Comparison of ENCODE assay signal across 21 cellular contexts in the genomic region with DNA sequence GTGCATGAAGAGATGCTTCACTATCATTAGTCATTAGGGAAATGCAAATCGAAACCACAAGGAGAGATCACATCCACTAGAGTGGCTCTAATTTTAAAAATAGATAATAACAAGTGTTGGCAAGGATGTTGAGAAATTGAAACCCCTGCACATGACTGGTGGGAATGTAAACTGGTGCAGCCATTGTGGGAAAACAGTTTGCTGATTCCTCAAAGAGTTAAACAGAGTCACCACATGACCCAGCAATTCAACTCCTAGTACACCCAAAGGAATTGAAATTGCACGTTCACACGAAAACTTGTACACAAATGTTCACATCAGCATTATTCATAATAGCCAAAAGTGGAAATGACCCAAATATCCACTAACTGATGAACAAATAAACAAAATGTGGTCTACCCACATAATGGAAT.
DNase-seq lines count a peak whose midpoint lies in the region; ATAC-seq, FAIRE-seq and TF ChIP-seq lines count a peak whose summit lies in the region.
"Had no signal": no experiment of that assay in that cellular context is flagged by ENCODE, and none has a peak within 500 bp of the region (broad histone marks: within the 10 kb centered on the region; RNA-seq: fewer than 3 reads in every experiment).

No MANE protein-coding gene starts in this region.

- H3K4me3 ChIP-seq in A549 (no peak overlapping the region), BLaER1 (0 out of 2 replicates have a peak overlapping the region, but pooled peaks have one; percentile 5), foreskin fibroblast (ENCODE audit: low read depth in 1 of 2, low read length in 2 of 2) (no peak overlapping the region)
- H3K4me3 ChIP-seq: hepatocyte, SK-N-MC had no signal

- H3K4me2 ChIP-seq in A549 (no peak overlapping the region), BLaER1 (peak overlapping the region; percentile 90)
- H3K4me2 ChIP-seq: hepatocyte had no signal

- no peaks in the 10 kb centered on the region for H3K27me3 Mint-ChIP-seq in central memory CD8-positive, alpha-beta T cell

- no peak for TF ChIP-seq EP300 in A549 (IDR thresholded peaks at IDR 0.05)

- H3K27ac Mint-ChIP-seq in central memory CD8-positive, alpha-beta T cell (ENCODE audit: low read depth) = peak overlapping the region; percentile 34

- H3K36me3 Mint-ChIP-seq in central memory CD8-positive, alpha-beta T cell (ENCODE audit: insufficient read depth) = peaks cover 19% of the 10 kb centered on the region

- H3K4me1 Mint-ChIP-seq in central memory CD8-positive, alpha-beta T cell = peaks cover 47% of the 10 kb centered on the region

- no peak overlapping the region for H3K27ac ChIP-seq in A549
- H3K27ac ChIP-seq in BLaER1 = peak overlapping the region; percentile 88
- H3K27ac ChIP-seq: foreskin keratinocyte, hepatocyte, neutrophil, SK-N-MC had no signal

- H3K27me3 ChIP-seq in BLaER1 = no peaks in the 10 kb centered on the region
- H3K27me3 ChIP-seq: hepatocyte, neutrophil had no signal

- no peak for FAIRE-seq in A549 (lab: Jason Lieb, UNC)

- POLR2A ChIA-PET in A549 (lab: Yijun Ruan, JAX) = no interaction called here

- no peak overlapping the region for H3K4me3 Mint-ChIP-seq in central memory CD8-positive, alpha-beta T cell

- TF ChIP-seq CTCF in A549 (IDR thresholded peaks at IDR 0.05) = no peak
- no peak for TF ChIP-seq CTCF in foreskin fibroblast (IDR thresholded peaks at IDR 0.05; ENCODE audit: low read depth, low read length)

- peaks cover 8% of the 10 kb centered on the region; the same call in 1 of the 2 replicates for H3K36me3 ChIP-seq in BLaER1
- H3K36me3 ChIP-seq: neutrophil had no signal

- no peaks in the 10 kb centered on the region for H3K9me3 Mint-ChIP-seq in central memory CD8-positive, alpha-beta T cell
- H3K9me3 Mint-ChIP-seq: activated T-helper 1 cell treated with anti-CD3 and anti-CD28 coated beads, Interleukin-12 subunit alpha, Interleukin-12 subunit beta, Interleukin-2, Interleukin-4 antibody, amounts not matched to agents 30 ng/mL and 10 ng/mL and 1 ng/mL, durations not matched to agents 14 hours and 24 hours and 36 hours had no signal

- no peak for ATAC-seq in A549
- no peak for ATAC-seq in central memory CD8-positive, alpha-beta T cell (replicated peaks; ENCODE audit: extremely low read depth, poor library complexity, severe bottlenecking)
- ATAC-seq: foreskin keratinocyte, left ventricle myocardium superior had no signal

- DNase-seq in A549 (ENCODE audit: low read depth in 1 of 2, low spot score in 1 of 2) = no peak
- DNase-seq in NAMALWA (ENCODE audit: low spot score) = peak; percentile 46
- no peak for DNase-seq in central memory CD8-positive, alpha-beta T cell (ENCODE audit: low spot score in 2 of 2)
- DNase-seq in AG08396 (ENCODE audit: low spot score) = no peak
- no peak for DNase-seq in NK-92 (lab: John Stamatoyannopoulos, UW; ENCODE audit: unreplicated experiment)
- DNase-seq in foreskin fibroblast = no peak
- no peak for DNase-seq in NCI-H2227 treated with DMSO at 0.1 percent for 48 hours (lab: John Stamatoyannopoulos, UW)
- DNase-seq: activated CD4-positive, CD25-positive, alpha-beta regulatory T cell treated with anti-CD3 and anti-CD28 coated beads, Interleukin-2, amount 50 U/mL, for 72 hours; AML-193; amniotic stem cell; Caco-2; foreskin keratinocyte; left ventricle myocardium superior; NCI-H1694; stimulated activated CD8-positive, alpha-beta memory T cell treated with anti-CD3 and anti-CD28 coated beads, Interleukin-4, amount 100 ng/mL, for 48 hours; substantia nigra had no signal

- H3K9me3 ChIP-seq in A549 (no peaks in the 10 kb centered on the region), BLaER1 (peaks cover 3% of the 10 kb centered on the region; the same call in 1 of the 2 replicates)
- H3K9me3 ChIP-seq: Caco-2, neutrophil had no signal

- WGBS in A549 (ENCODE audit: missing lambda C conversion rate) = 66% methylated on average over 3 of the region's 3 CpGs

- H3K9ac ChIP-seq in BLaER1 = no peak overlapping the region; the same call in 1 of the 2 replicates

- H3K4me1 ChIP-seq in A549 (no peaks in the 10 kb centered on the region), BLaER1 (peaks cover 98% of the 10 kb centered on the region)
- H3K4me1 ChIP-seq: Caco-2, foreskin keratinocyte had no signal

- TF ChIP-seq RAD21 in A549 (conservative IDR thresholded peaks at IDR 0.05 in 1 of 2, IDR thresholded peaks at IDR 0.05 in 1 of 2) = no peak

- H4K20me1 ChIP-seq in BLaER1 = no peaks in the 10 kb centered on the region

- TF ChIP-seq POLR2A in A549 (IDR thresholded peaks at IDR 0.05; ENCODE audit: low read length) = no peak

- CTCF ChIA-PET in A549 (lab: Yijun Ruan, JAX) = interaction anchor here (1.9 kb wide), 1 partner anchor 8 kb away, joined by 7 read pairs; no protein-coding TSS in a partner anchor

TF ChIP-seq in A549, 52 proteins besides CTCF, POLR2A, EP300 and RAD21:
- TF ChIP-seq TFCP2L1 (CRISPR knock-in tag; IDR thresholded peaks at IDR 0.05) (no peak), MAFK (IDR thresholded peaks at IDR 0.05; ENCODE audit: partially characterized antibody) (peak; percentile 62)
- TF ChIP-seq, protein P1, sequence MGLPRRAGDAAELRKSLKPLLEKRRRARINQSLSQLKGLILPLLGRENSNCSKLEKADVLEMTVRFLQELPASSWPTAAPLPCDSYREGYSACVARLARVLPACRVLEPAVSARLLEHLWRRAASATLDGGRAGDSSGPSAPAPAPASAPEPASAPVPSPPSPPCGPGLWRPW (IDR thresholded peaks at IDR 0.05) = no peak
- TF ChIP-seq, protein P2, sequence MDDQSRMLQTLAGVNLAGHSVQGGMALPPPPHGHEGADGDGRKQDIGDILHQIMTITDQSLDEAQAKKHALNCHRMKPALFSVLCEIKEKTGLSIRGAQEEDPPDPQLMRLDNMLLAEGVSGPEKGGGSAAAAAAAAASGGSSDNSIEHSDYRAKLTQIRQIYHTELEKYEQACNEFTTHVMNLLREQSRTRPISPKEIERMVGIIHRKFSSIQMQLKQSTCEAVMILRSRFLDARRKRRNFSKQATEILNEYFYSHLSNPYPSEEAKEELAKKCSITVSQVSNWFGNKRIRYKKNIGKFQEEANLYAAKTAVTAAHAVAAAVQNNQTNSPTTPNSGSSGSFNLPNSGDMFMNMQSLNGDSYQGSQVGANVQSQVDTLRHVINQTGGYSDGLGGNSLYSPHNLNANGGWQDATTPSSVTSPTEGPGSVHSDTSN (IDR thresholded peaks at IDR 0.05) = no peak
